Comparison of ENCODE assay signal across 21 cellular contexts in genomic region chr5:90675222-90675621, GRCh38.
"Had no signal": no experiment of that assay in that cellular context is flagged by ENCODE, and none has a peak within 500 bp of the region (broad histone marks: within the 10 kb centered on the region; RNA-seq: fewer than 3 reads in every experiment).

No MANE protein-coding gene starts in this region.

- H3K4me3 ChIP-seq: left lung, lung, upper lobe of left lung had no signal

- DNase-seq: activated CD4-positive, alpha-beta memory T cell treated with anti-CD3 and anti-CD28 coated beads for 36 hours; activated CD4-positive, alpha-beta T cell treated with anti-CD3 and anti-CD28 coated beads for 48 hours; activated effector memory CD4-positive, alpha-beta T cell treated with Interleukin-2 at 50 U/mL for 16 hours; activated naive CD4-positive, alpha-beta T cell treated with anti-CD3 and anti-CD28 coated beads, Interleukin-2, amount 10 ng/mL, durations not matched to agents 7 days and 5 days; activated T-cell treated with anti-CD3 and anti-CD28 coated beads, Interleukin-2, amount 50 U/mL, for 72 hours; cerebellar nuclear complex; cortex of kidney; foreskin fibroblast; immature natural killer cell; kidney glomerular epithelial cell; left lung; naive thymus-derived CD4-positive, alpha-beta T cell; posterior cingulate gyrus; stimulated activated CD4-positive, alpha-beta T cell treated with anti-CD3 and anti-CD28 coated beads, Interleukin-2, amount 100 ng/mL, for 48 hours; stimulated activated naive CD4-positive, alpha-beta T cell treated with Interleukin-2 at 50 U/mL for 16 hours; T1000; upper lobe of left lung had no signal

- H3K9me3 Mint-ChIP-seq: activated CD4-positive, alpha-beta memory T cell treated with anti-CD3 and anti-CD28 coated beads for 36 hours; activated naive CD4-positive, alpha-beta T cell treated with anti-CD3 and anti-CD28 coated beads, Interleukin-2, amount 10 ng/mL, durations not matched to agents 7 days and 5 days; activated T-cell treated with anti-CD3 and anti-CD28 coated beads, Interleukin-2, amount 50 U/mL, for 72 hours; naive thymus-derived CD4-positive, alpha-beta T cell; neural crest cell had no signal

- H3K27ac Mint-ChIP-seq: activated CD4-positive, alpha-beta memory T cell treated with anti-CD3 and anti-CD28 coated beads for 36 hours; activated naive CD4-positive, alpha-beta T cell treated with anti-CD3 and anti-CD28 coated beads, Interleukin-2, amount 10 ng/mL, durations not matched to agents 7 days and 5 days; activated T-cell treated with anti-CD3 and anti-CD28 coated beads, Interleukin-2, amount 50 U/mL, for 72 hours; immature natural killer cell; naive thymus-derived CD4-positive, alpha-beta T cell had no signal

- H3K36me3 ChIP-seq: left lung, upper lobe of left lung had no signal

- H3K4me1 Mint-ChIP-seq: activated naive CD4-positive, alpha-beta T cell treated with anti-CD3 and anti-CD28 coated beads, Interleukin-2, amount 10 ng/mL, durations not matched to agents 7 days and 5 days; immature natural killer cell; naive thymus-derived CD4-positive, alpha-beta T cell had no signal

- H3K27me3 Mint-ChIP-seq: activated CD4-positive, alpha-beta memory T cell treated with anti-CD3 and anti-CD28 coated beads for 36 hours; activated naive CD4-positive, alpha-beta T cell treated with anti-CD3 and anti-CD28 coated beads, Interleukin-2, amount 10 ng/mL, durations not matched to agents 7 days and 5 days had no signal

- H3K36me3 Mint-ChIP-seq: activated CD4-positive, alpha-beta memory T cell treated with anti-CD3 and anti-CD28 coated beads for 36 hours; activated naive CD4-positive, alpha-beta T cell treated with anti-CD3 and anti-CD28 coated beads, Interleukin-2, amount 10 ng/mL, durations not matched to agents 7 days and 5 days; immature natural killer cell; naive thymus-derived CD4-positive, alpha-beta T cell had no signal

- H3K4me3 Mint-ChIP-seq: activated CD4-positive, alpha-beta memory T cell treated with anti-CD3 and anti-CD28 coated beads for 36 hours; activated naive CD4-positive, alpha-beta T cell treated with anti-CD3 and anti-CD28 coated beads, Interleukin-2, amount 10 ng/mL, durations not matched to agents 7 days and 5 days; activated T-cell treated with anti-CD3 and anti-CD28 coated beads, Interleukin-2, amount 50 U/mL, for 72 hours; immature natural killer cell; naive thymus-derived CD4-positive, alpha-beta T cell; neural crest cell had no signal

- H3K9me3 ChIP-seq: left lung, upper lobe of left lung had no signal

- FAIRE-seq: bronchial epithelial cell had no signal

- H3K27ac ChIP-seq: epithelial cell of prostate, left lung, upper lobe of left lung had no signal

- ATAC-seq: activated T-cell treated with anti-CD3 and anti-CD28 coated beads, Interleukin-2, amount 50 U/mL, for 72 hours; left lung; naive thymus-derived CD4-positive, alpha-beta T cell had no signal

- H3K27me3 ChIP-seq: left lung, upper lobe of left lung had no signal

- H3K4me1 ChIP-seq: left lung, upper lobe of left lung had no signal
